In the genomic region with DNA sequence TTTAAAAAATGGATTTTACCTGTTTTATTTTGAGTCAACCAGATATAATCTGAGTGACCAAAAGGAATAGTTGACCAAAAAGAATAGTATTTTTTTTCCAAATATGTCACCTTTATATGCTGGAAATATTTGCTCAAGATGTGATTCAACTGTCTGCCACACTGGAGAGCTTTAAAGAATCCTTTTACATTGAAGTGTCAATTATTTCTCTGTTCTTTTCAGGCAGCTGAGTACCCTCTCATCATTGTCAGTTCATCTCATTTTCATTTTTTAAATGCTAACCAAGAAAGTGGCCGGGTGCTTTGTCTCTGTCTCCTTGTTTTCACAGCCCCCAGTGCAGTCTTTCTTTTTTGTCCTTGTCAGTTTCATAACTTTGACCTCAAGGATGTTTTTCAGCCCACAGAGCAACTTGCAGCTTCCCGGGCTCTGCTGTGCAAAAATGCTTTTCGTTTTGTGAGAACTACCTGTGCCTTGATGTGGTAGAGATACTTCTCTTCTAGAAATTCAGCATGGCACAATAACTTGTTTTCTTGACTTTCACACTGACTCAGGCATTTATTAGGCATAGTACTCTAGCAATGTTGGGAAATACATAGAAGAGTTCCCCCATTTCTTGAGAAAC, we compare ENCODE assay signal across 12 cellular contexts. TPM values are rescaled to one million over a fixed set of nuclear protein-coding genes. Genes with fewer than 3 reads are reported as not detected.
A peak's percentile ranks its signal among the peaks of the same experiment; 100 is the strongest.
DNase-seq lines count a peak whose midpoint lies in the region; ATAC-seq lines count a peak whose summit lies in the region.
"Had no signal": no experiment of that assay in that cellular context is flagged by ENCODE, and none has a peak within 500 bp of the region (broad histone marks: within the 10 kb centered on the region; RNA-seq: fewer than 3 reads in every experiment).

No MANE protein-coding gene starts in this region.

- H3K4me1 ChIP-seq in SJCRH30, result no peaks in the 10 kb centered on the region; the same call in 1 of the 2 replicates

- no peaks in the 10 kb centered on the region for H3K36me3 ChIP-seq in SJCRH30

- H3K4me1 Mint-ChIP-seq in activated CD4-positive, alpha-beta memory T cell treated with anti-CD3 and anti-CD28 coated beads, Interleukin-2, amount 10 ng/mL, durations not matched to agents 7 days and 5 days, result peaks cover 22% of the 10 kb centered on the region

- CTCF ChIA-PET in activated CD4-positive, alpha-beta memory T cell treated with anti-CD3 and anti-CD28 coated beads, Interleukin-2, amount 10 ng/mL, durations not matched to agents 7 days and 5 days (lab: Charles Lee), result no interaction called here

- peak; percentile 64 for ATAC-seq in HG02884 (IDR thresholded peaks at IDR 0.05; ENCODE audit: unreplicated experiment)
- ATAC-seq in stimulated activated naive CD8-positive, alpha-beta T cell treated with anti-CD3 and anti-CD28 coated beads, Interleukin-15, Interleukin-2, amounts not matched to agents 100 U/mL and 50 U/mL, for 24 hours, result peak; percentile 68
- ATAC-seq: esophagus mucosa had no signal

- no peaks in the 10 kb centered on the region for H3K9me3 ChIP-seq in SJCRH30 (replicated peaks)

- H3K27me3 ChIP-seq in SJCRH30, result no peaks in the 10 kb centered on the region

- DNase-seq in activated T-cell treated with anti-CD3 and anti-CD28 coated beads for 1 hour (ENCODE audit: low read depth) (peak; percentile 7), DMS 273 (lab: John Stamatoyannopoulos, UW; ENCODE audit: unreplicated experiment) (no peak), activated gamma-delta T cell (lab: John Stamatoyannopoulos, UW) (no peak), SJCRH30 (no peak)
- no peak for DNase-seq in activated T-cell treated with anti-CD3 and anti-CD28 coated beads, Interleukin-2, amount 50 U/mL, for 1 hour
- DNase-seq in activated CD4-positive, alpha-beta memory T cell treated with anti-CD3 and anti-CD28 coated beads, Interleukin-2, amount 10 ng/mL, durations not matched to agents 7 days and 5 days, result peak; percentile 27
- no peak for DNase-seq in stimulated activated naive CD8-positive, alpha-beta T cell treated with anti-CD3 and anti-CD28 coated beads, Interleukin-15, Interleukin-2, amounts not matched to agents 100 U/mL and 50 U/mL, for 24 hours
- DNase-seq: HCEC 1CT, islet precursor cell, NCI-H774 had no signal

- no peak overlapping the region for H3K27ac ChIP-seq in SJCRH30

- H3K4me3 ChIP-seq in SJCRH30, result no peak overlapping the region

- H3K36me3 Mint-ChIP-seq in activated CD4-positive, alpha-beta memory T cell treated with anti-CD3 and anti-CD28 coated beads, Interleukin-2, amount 10 ng/mL, durations not matched to agents 7 days and 5 days (ENCODE audit: low read depth), result no peaks in the 10 kb centered on the region

- peaks cover 2% of the 10 kb centered on the region for H3K9me3 Mint-ChIP-seq in activated CD4-positive, alpha-beta memory T cell treated with anti-CD3 and anti-CD28 coated beads, Interleukin-2, amount 10 ng/mL, durations not matched to agents 7 days and 5 days

- H3K27me3 Mint-ChIP-seq in activated CD4-positive, alpha-beta memory T cell treated with anti-CD3 and anti-CD28 coated beads, Interleukin-2, amount 10 ng/mL, durations not matched to agents 7 days and 5 days, result peaks cover 2% of the 10 kb centered on the region

- peak overlapping the region; percentile 18 for H3K27ac Mint-ChIP-seq in activated CD4-positive, alpha-beta memory T cell treated with anti-CD3 and anti-CD28 coated beads, Interleukin-2, amount 10 ng/mL, durations not matched to agents 7 days and 5 days

- H3K4me3 Mint-ChIP-seq in activated CD4-positive, alpha-beta memory T cell treated with anti-CD3 and anti-CD28 coated beads, Interleukin-2, amount 10 ng/mL, durations not matched to agents 7 days and 5 days, result no peak overlapping the region

- POLR2A ChIA-PET in activated CD4-positive, alpha-beta memory T cell treated with anti-CD3 and anti-CD28 coated beads, Interleukin-2, amount 10 ng/mL, durations not matched to agents 7 days and 5 days (lab: Charles Lee), result interaction anchor here (1.4 kb wide), 1 partner anchor 58 kb away, joined by 3 read pairs; no protein-coding TSS in a partner anchor

RNA-seq across cellular contexts. Expression of a gene that starts 23.4 kb away (rescaled TPM):
- total RNA-seq in activated CD4-positive, alpha-beta memory T cell treated with anti-CD3 and anti-CD28 coated beads, Interleukin-2, amount 10 ng/mL, durations not matched to agents 7 days and 5 days, result 1 to 10 TPM; 7.4 to 8.4 TPM
- 35.1 and 37.6 TPM in 2 replicates for total RNA-seq in SJCRH30 (2014; rRNA removed; shearing (Covaris generic))

Comparison
In these comparisons a context has a peak if more than half of its experiments do, and no peak if none do; other contexts are left out.
1. DNase-seq: peak in activated T-cell treated with anti-CD3 and anti-CD28 coated beads for 1 hour (single experiment) and activated CD4-positive, alpha-beta memory T cell treated with anti-CD3 and anti-CD28 coated beads, Interleukin-2, amount 10 ng/mL, durations not matched to agents 7 days and 5 days (single experiment); none in activated T-cell treated with anti-CD3 and anti-CD28 coated beads, Interleukin-2, amount 50 U/mL, for 1 hour (single experiment), stimulated activated naive CD8-positive, alpha-beta T cell treated with anti-CD3 and anti-CD28 coated beads, Interleukin-15, Interleukin-2, amounts not matched to agents 100 U/mL and 50 U/mL, for 24 hours (single experiment), DMS 273 (single experiment), activated gamma-delta T cell (single experiment) and SJCRH30 (0 of 2).